ENCODE assay signal across 8 cellular contexts in genomic region chr17:57463103-57463885, GRCh38.
DNase-seq lines count a peak whose midpoint lies in the region; ATAC-seq and TF ChIP-seq lines count a peak whose summit lies in the region.

No MANE protein-coding gene starts in this region.

- peak; percentile 86 for ATAC-seq in HG03039 (IDR thresholded peaks at IDR 0.05; ENCODE audit: unreplicated experiment)

- peaks cover 4% of the 10 kb centered on the region for H3K27me3 Mint-ChIP-seq in chondrocyte (ENCODE audit: low read depth)

- intact Hi-C loops in head of caudate nucleus (cut with DNase I): no loop called here

- no peak overlapping the region for H3K27ac Mint-ChIP-seq in chondrocyte (ENCODE audit: unreplicated experiment)

- H3K9me3 Mint-ChIP-seq in chondrocyte (ENCODE audit: low read depth): no peaks in the 10 kb centered on the region

- peaks cover 2% of the 10 kb centered on the region for H3K36me3 Mint-ChIP-seq in chondrocyte (ENCODE audit: low read depth)

- H3K4me3 Mint-ChIP-seq in chondrocyte (ENCODE audit: unreplicated experiment): no peak overlapping the region

- H3K4me1 Mint-ChIP-seq in chondrocyte (ENCODE audit: low read depth): peaks cover 40% of the 10 kb centered on the region

- no peak for TF ChIP-seq CTCF in chondrocyte (IDR thresholded peaks at IDR 0.05)

- DNase-seq in activated CD4-positive, alpha-beta T cell treated with anti-CD3 and anti-CD28 coated beads for 24 hours (ENCODE audit: low read depth in 2 of 2): peak; percentile 74 to 83
- DNase-seq in activated CD4-positive, alpha-beta T cell treated with anti-CD3 and anti-CD28 coated beads, Interleukin-2, amount 50 U/mL, for 1 hour: no peak
- peak; percentile 52 to 73 for DNase-seq in activated CD4-positive, alpha-beta T cell treated with anti-CD3 and anti-CD28 coated beads, Interleukin-2, amount 50 U/mL, for 24 hours (ENCODE audit: low read depth in 1 of 2, low spot score in 1 of 2)
- DNase-seq in hepatic stellate cell (ENCODE audit: low spot score) (peak; percentile 77), head of caudate nucleus (no peak), NCI-H1436 (lab: John Stamatoyannopoulos, UW) (no peak), chondrocyte (ENCODE audit: low spot score) (no peak)

Comparison
In these comparisons a context has a peak if more than half of its experiments do, and no peak if none do; other contexts are left out.
1. DNase-seq: peak in activated CD4-positive, alpha-beta T cell treated with anti-CD3 and anti-CD28 coated beads for 24 hours (2 of 2), activated CD4-positive, alpha-beta T cell treated with anti-CD3 and anti-CD28 coated beads, Interleukin-2, amount 50 U/mL, for 24 hours (2 of 2) and hepatic stellate cell (single experiment); none in activated CD4-positive, alpha-beta T cell treated with anti-CD3 and anti-CD28 coated beads, Interleukin-2, amount 50 U/mL, for 1 hour (single experiment), head of caudate nucleus (0 of 42), NCI-H1436 (single experiment) and chondrocyte (single experiment).